1 cellular context compared by ENCODE assay signal in genomic region chr22:15679702-15680101, GRCh38. TPM values are rescaled to one million over a fixed set of nuclear protein-coding genes. Genes with fewer than 3 reads are reported as not detected.
"Had no signal": no experiment of that assay in that cellular context is flagged by ENCODE, and none has a peak within 500 bp of the region (broad histone marks: within the 10 kb centered on the region; RNA-seq: fewer than 3 reads in every experiment).

No MANE protein-coding gene starts in this region.

RNA-seq across cellular contexts. Expression of gene POTEH, which starts 10.1 kb away (rescaled TPM):
- total RNA-seq: SJCRH30 had no signal
